In genomic region chr1:116571215-116571919, GRCh38 we compare ENCODE assay signal across 8 cellular contexts. TPM values are rescaled to one million over a fixed set of nuclear protein-coding genes. Genes with fewer than 3 reads are reported as not detected.
DNase-seq lines count a peak whose midpoint lies in the region; ATAC-seq and TF ChIP-seq lines count a peak whose summit lies in the region.

No MANE protein-coding gene starts in this region.

- intact Hi-C loops in CD8-positive, alpha-beta T cell (cut with DNase I, micrococcal nuclease): loop anchor here (1.0 to 10.0 kb wide), 13 partner anchors 15 to 1473 kb away; partner anchors contain the start of genes ATP1A1 (in 2 of the 2) and MAN1A2 (in 1 of the 2)

- CTCF ChIA-PET in CD8-positive, alpha-beta T cell (lab: Charles Lee): interaction anchor here (0.8 to 6.0 kb wide), 2 partner anchors 24 to 71 kb away, joined by 3 to 36 read pairs; no protein-coding TSS in a partner anchor

- H3K4me3 ChIP-seq in CD8-positive, alpha-beta T cell (ENCODE audit: low read depth, low read length): peak overlapping the region; percentile 88
- peak overlapping the region; percentile 72 for H3K4me3 ChIP-seq in NT2/D1 (ENCODE audit: insufficient read length, low read depth)
- peak overlapping the region; percentile 73 for H3K4me3 ChIP-seq in epithelial cell of esophagus (ENCODE audit: low read length)
- H3K4me3 ChIP-seq in neutrophil (ENCODE audit: low read depth in 1 of 2, low read length in 1 of 2): peak overlapping the region; percentile 86 to 97

- no peaks in the 10 kb centered on the region for H3K9me3 Mint-ChIP-seq in CD8-positive, alpha-beta T cell

- DNase-seq in CD8-positive, alpha-beta T cell: no peak
- DNase-seq in NT2/D1 (ENCODE audit: low read depth, low spot score) (no peak), epithelial cell of esophagus (ENCODE audit: low read depth) (no peak), NCI-H1694 (lab: John Stamatoyannopoulos, UW) (no peak), SIG-M5 (lab: John Stamatoyannopoulos, UW) (no peak), cerebellum (ENCODE audit: low spot score) (no peak)

- no peaks in the 10 kb centered on the region for H3K9me3 ChIP-seq in CD8-positive, alpha-beta T cell (ENCODE audit: low read length)
- no peaks in the 10 kb centered on the region for H3K9me3 ChIP-seq in NT2/D1 (ENCODE audit: insufficient read depth, low read length)
- H3K9me3 ChIP-seq in neutrophil: no peaks in the 10 kb centered on the region

- peak overlapping the region; percentile 74 for H3K27ac Mint-ChIP-seq in CD8-positive, alpha-beta T cell

- no peak for ATAC-seq in CD8-positive, alpha-beta T cell
- ATAC-seq in GM21576 (IDR thresholded peaks at IDR 0.05; ENCODE audit: unreplicated experiment): no peak

- no peaks in the 10 kb centered on the region for H3K27me3 ChIP-seq in CD8-positive, alpha-beta T cell (ENCODE audit: insufficient read depth, low read length)
- peaks cover 5% of the 10 kb centered on the region for H3K27me3 ChIP-seq in NT2/D1 (ENCODE audit: insufficient read depth, insufficient read length)
- H3K27me3 ChIP-seq in neutrophil: no peaks in the 10 kb centered on the region

- POLR2A ChIA-PET in CD8-positive, alpha-beta T cell (lab: Charles Lee): interaction anchor here (2.5 kb wide), 1 partner anchor 15 kb away, joined by 7 read pairs; no protein-coding TSS in a partner anchor

- peaks cover 3% of the 10 kb centered on the region for H3K4me1 ChIP-seq in CD8-positive, alpha-beta T cell (ENCODE audit: insufficient read depth, low read length)
- H3K4me1 ChIP-seq in NT2/D1 (ENCODE audit: insufficient read depth, insufficient read length) (peaks cover 19% of the 10 kb centered on the region), neutrophil (ENCODE audit: control insufficient read depth in 1 of 2, insufficient read depth in 1 of 2, low read depth in 1 of 2, low read length in 1 of 2) (peaks cover 48 to 57% of the 10 kb centered on the region in 2 experiments)

- H3K27ac ChIP-seq in CD8-positive, alpha-beta T cell (ENCODE audit: low read depth, low read length): peak overlapping the region; percentile 62
- H3K27ac ChIP-seq in neutrophil: peak overlapping the region; percentile 100

- no peaks in the 10 kb centered on the region for H3K36me3 ChIP-seq in CD8-positive, alpha-beta T cell (ENCODE audit: insufficient read depth, low read length)
- peaks cover 9% of the 10 kb centered on the region for H3K36me3 ChIP-seq in NT2/D1 (ENCODE audit: insufficient read depth, insufficient read length, low read length)
- H3K36me3 ChIP-seq in neutrophil: no peaks in the 10 kb centered on the region

- H3K4me1 Mint-ChIP-seq in CD8-positive, alpha-beta T cell (ENCODE audit: low read depth): peaks cover 34% of the 10 kb centered on the region

- peak overlapping the region; percentile 81 for H3K9ac ChIP-seq in NT2/D1 (ENCODE audit: insufficient read length, low read depth)

- TF ChIP-seq CTCF in CD8-positive, alpha-beta T cell (IDR thresholded peaks at IDR 0.05): no peak
- TF ChIP-seq CTCF in epithelial cell of esophagus (IDR thresholded peaks at IDR 0.05; ENCODE audit: insufficient read depth, low read depth, low read length, missing control alignments): no peak
- TF ChIP-seq CTCF in neutrophil (IDR thresholded peaks at IDR 0.05): no peak

- H3K36me3 Mint-ChIP-seq in CD8-positive, alpha-beta T cell: peaks cover 5% of the 10 kb centered on the region

- H3K4me3 Mint-ChIP-seq in CD8-positive, alpha-beta T cell: peak overlapping the region; percentile 92

- H3K27me3 Mint-ChIP-seq in CD8-positive, alpha-beta T cell (ENCODE audit: low read depth): peaks cover 3% of the 10 kb centered on the region

RNA-seq across cellular contexts. Expression of gene CD58, which starts 0.5 kb away (rescaled TPM):
- total RNA-seq in CD8-positive, alpha-beta T cell: 1 to 10 TPM; 5.4 to 6.6 TPM
- 7.7 TPM for total RNA-seq in cerebellum
